In genomic region chr3:56839784-56840724, GRCh38 we compare ENCODE assay signal across 15 cellular contexts. TPM values are rescaled to one million over a fixed set of nuclear protein-coding genes. Genes with fewer than 3 reads are reported as not detected.
A peak's percentile ranks its signal among the peaks of the same experiment; 100 is the strongest.
DNase-seq lines count a peak whose midpoint lies in the region; ATAC-seq, FAIRE-seq and TF ChIP-seq lines count a peak whose summit lies in the region.
"Had no signal": no experiment of that assay in that cellular context is flagged by ENCODE, and none has a peak within 500 bp of the region (broad histone marks: within the 10 kb centered on the region; RNA-seq: fewer than 3 reads in every experiment).

No MANE protein-coding gene starts in this region.

- H3K27me3 Mint-ChIP-seq in nephron progenitor cell (ENCODE audit: low read depth, poor library complexity), result no peaks in the 10 kb centered on the region
- H3K27me3 Mint-ChIP-seq: activated T-helper 17 cell treated with anti-CD3 and anti-CD28 coated beads, Interleukin-2, amount 50 U/mL, for 72 hours had no signal

- H3K4me1 Mint-ChIP-seq in nephron progenitor cell, result peaks cover 53% of the 10 kb centered on the region

- H3K4me3 Mint-ChIP-seq in nephron progenitor cell, result no peak overlapping the region
- H3K4me3 Mint-ChIP-seq: activated T-helper 17 cell treated with anti-CD3 and anti-CD28 coated beads, Interleukin-2, amount 50 U/mL, for 72 hours had no signal

- no peak for FAIRE-seq in bronchial epithelial cell (lab: Jason Lieb, UNC)

- DNase-seq in ELF-1 (ENCODE audit: low read depth, low spot score) (peak; percentile 60), NCI-H2171 treated with DMSO at 0.1 percent for 48 hours (lab: John Stamatoyannopoulos, UW) (peak; percentile 66), bronchial epithelial cell (ENCODE audit: low read depth) (peak; percentile 98), nephron progenitor cell (no peak), putamen (ENCODE audit: low spot score) (no peak)
- DNase-seq in effector CD4-positive, alpha-beta T cell, result no peak
- no peak for DNase-seq in central memory CD4-positive, alpha-beta T cell
- DNase-seq: activated CD4-positive, alpha-beta T cell treated with anti-CD3 and anti-CD28 coated beads for 4 hours; colonic mucosa; lower lobe of right lung; NCI-H510A treated with DMSO at 0.1 percent for 48 hours had no signal

- H3K36me3 Mint-ChIP-seq in nephron progenitor cell (ENCODE audit: low read depth), result no peaks in the 10 kb centered on the region

- no peaks in the 10 kb centered on the region for H3K27me3 ChIP-seq in bronchial epithelial cell (ENCODE audit: control insufficient read depth, insufficient read depth, low read length)
- H3K27me3 ChIP-seq: colonic mucosa, gastroesophageal sphincter had no signal

- no peaks in the 10 kb centered on the region for H3K9me3 Mint-ChIP-seq in nephron progenitor cell
- H3K9me3 Mint-ChIP-seq: activated T-helper 17 cell treated with anti-CD3 and anti-CD28 coated beads, Interleukin-2, amount 50 U/mL, for 72 hours had no signal

- peak overlapping the region; percentile 72 for H3K27ac Mint-ChIP-seq in nephron progenitor cell
- H3K27ac Mint-ChIP-seq: activated T-helper 17 cell treated with anti-CD3 and anti-CD28 coated beads, Interleukin-2, amount 50 U/mL, for 72 hours had no signal

- no peak for TF ChIP-seq CTCF in bronchial epithelial cell (IDR thresholded peaks at IDR 0.05; ENCODE audit: insufficient read depth, low read length, severe bottlenecking)
- no peak for TF ChIP-seq CTCF in nephron progenitor cell (IDR thresholded peaks at IDR 0.05)

- H3K4me3 ChIP-seq in bronchial epithelial cell (ENCODE audit: low read depth, low read length), result no peak overlapping the region
- H3K4me3 ChIP-seq: colonic mucosa, gastroesophageal sphincter, lower lobe of right lung, SK-N-MC had no signal

- H3K36me3 ChIP-seq in bronchial epithelial cell (ENCODE audit: control insufficient read depth, insufficient read depth, low read length), result no peaks in the 10 kb centered on the region
- H3K36me3 ChIP-seq: colonic mucosa, gastroesophageal sphincter, lower lobe of right lung had no signal

- no peak for ATAC-seq in HG03108 (IDR thresholded peaks at IDR 0.05; ENCODE audit: unreplicated experiment)
- ATAC-seq: activated T-helper 17 cell treated with anti-CD3 and anti-CD28 coated beads, Interleukin-2, amount 50 U/mL, for 72 hours; gastroesophageal sphincter; lower lobe of right lung had no signal

RNA-seq across cellular contexts. Expression of gene ARHGEF3, which starts 38.3 kb away (rescaled TPM):
- 11.9 and 12.1 TPM in 2 replicates for total RNA-seq in bronchial epithelial cell

Comparison
In these comparisons a context has a peak if more than half of its experiments do, and no peak if none do; other contexts are left out.
1. DNase-seq: peak in ELF-1 (single experiment), NCI-H2171 treated with DMSO at 0.1 percent for 48 hours (single experiment) and bronchial epithelial cell (single experiment); none in nephron progenitor cell (single experiment), effector CD4-positive, alpha-beta T cell (single experiment), putamen (single experiment) and central memory CD4-positive, alpha-beta T cell (single experiment).